Comparison of ENCODE assay signal across 8 cellular contexts in the genomic region with DNA sequence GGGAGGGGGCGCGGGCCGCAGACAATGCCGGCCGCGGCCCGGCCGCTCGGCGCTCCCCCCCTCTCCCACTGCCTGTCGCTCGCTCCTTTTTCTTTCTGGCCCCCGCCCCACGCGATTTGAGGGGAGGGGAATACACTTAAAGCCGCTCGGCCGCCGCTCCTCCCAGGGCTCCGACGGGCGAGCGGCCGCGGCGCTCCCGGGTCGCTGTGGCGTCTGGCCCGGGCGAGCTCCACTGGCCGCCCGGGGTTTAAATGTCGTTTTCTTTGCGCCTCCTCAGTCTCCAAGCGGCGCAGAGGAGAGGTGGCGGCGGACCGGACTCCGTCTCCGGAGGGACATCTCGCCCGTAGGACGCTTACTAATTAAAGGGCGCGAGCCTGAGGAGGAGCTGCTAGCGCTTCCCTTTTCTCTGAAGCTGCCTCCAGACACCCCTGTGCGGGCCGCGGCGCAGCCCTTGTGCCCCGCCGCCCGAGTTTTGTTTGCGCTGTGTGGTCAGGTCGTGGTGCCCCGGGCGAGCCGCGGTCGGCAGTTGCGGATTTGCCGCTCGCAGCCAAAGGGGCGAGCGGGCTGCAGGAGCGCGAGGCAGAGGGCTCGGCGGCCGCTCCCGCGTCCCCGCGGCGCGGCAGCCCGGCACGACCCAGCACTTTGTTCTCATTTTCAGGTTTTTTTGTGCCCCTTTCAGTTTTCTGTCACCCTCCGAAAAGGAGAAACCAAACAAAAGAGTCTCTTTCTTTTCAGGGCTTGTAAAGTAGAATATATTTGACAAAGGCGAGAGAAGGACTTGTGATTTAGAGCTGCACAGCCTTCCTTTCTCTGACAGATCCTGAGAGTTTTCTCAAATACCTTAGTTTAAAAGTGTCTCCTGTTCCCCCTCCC.
DNase-seq lines count a peak whose midpoint lies in the region; ATAC-seq and TF ChIP-seq lines count a peak whose summit lies in the region.

No MANE protein-coding gene starts in this region.

- TF ChIP-seq CTCF in WI38 (IDR thresholded peaks at IDR 0.05; ENCODE audit: low read depth, low read length), result no peak

- peak overlapping the region; percentile 88 for H3K4me3 ChIP-seq in WI38 (ENCODE audit: low read depth, low read length)

- ATAC-seq in GM21528 (IDR thresholded peaks at IDR 0.05; ENCODE audit: low FRiP score, unreplicated experiment) (no peak), GM18502 (IDR thresholded peaks at IDR 0.05; ENCODE audit: poor library complexity, unreplicated experiment) (no peak)

- peak overlapping the region; percentile 82 for H3K27ac ChIP-seq in substantia nigra (ENCODE audit: low read depth, low read length, poor library complexity, severe bottlenecking)

- DNase-seq in D341Med (ENCODE audit: low spot score) (peak; percentile 55), KG1 (lab: John Stamatoyannopoulos, UW) (peak; percentile 32), medulla oblongata (ENCODE audit: extremely low spot score) (peak; percentile 44), substantia nigra (lab: John Stamatoyannopoulos, UW) (peak in 21 of 49 donors; percentile 20 to 70 (median 49))
- peak; percentile 11 for DNase-seq in effector CD4-positive, alpha-beta T cell
